ENCODE assay signal across 10 cellular contexts in genomic region chr7:3461923-3462322, GRCh38.
DNase-seq lines count a peak whose midpoint lies in the region; ATAC-seq, FAIRE-seq and TF ChIP-seq lines count a peak whose summit lies in the region.
"Had no signal": no experiment of that assay in that cellular context is flagged by ENCODE, and none has a peak within 500 bp of the region (broad histone marks: within the 10 kb centered on the region; RNA-seq: fewer than 3 reads in every experiment).

No MANE protein-coding gene starts in this region.

- no peak overlapping the region for H3K4me3 ChIP-seq in effector memory CD4-positive, alpha-beta T cell (ENCODE audit: insufficient read depth, low read depth, low read length, poor library complexity, severe bottlenecking)

- DNase-seq in activated T-cell treated with anti-CD3 and anti-CD28 coated beads for 1 hour (ENCODE audit: low read depth) (peak; percentile 30), GM12892 (ENCODE audit: insufficient read length) (no peak), SW480 (ENCODE audit: low spot score) (no peak)
- DNase-seq in effector memory CD4-positive, alpha-beta T cell, result peak; percentile 11 to 46 (median 40)
- DNase-seq in stimulated activated CD8-positive, alpha-beta memory T cell treated with anti-CD3 and anti-CD28 coated beads, Interleukin-15, amount 100 ng/mL, for 48 hours (ENCODE audit: low read depth in 2 of 2), result peak; percentile 44 to 51
- DNase-seq in NK-92 treated with Interleukin-12 subunit alpha and Interleukin-12 subunit beta, amount 100 ng/mL, for 24 hours (lab: John Stamatoyannopoulos, UW), result no peak
- DNase-seq: left colon, substantia nigra had no signal

- ATAC-seq in GM21717 (IDR thresholded peaks at IDR 0.05; ENCODE audit: unreplicated experiment), result no peak
- ATAC-seq: left colon had no signal

- H3K27me3 Mint-ChIP-seq in T-helper 1 cell treated with Interleukin-12 subunit alpha and Interleukin-12 subunit beta and Interleukin-4 antibody, amounts not matched to agents 30 μg/mL and 1 μg/mL, for 36 hours (ENCODE audit: low read depth), result no peaks in the 10 kb centered on the region

- no peaks in the 10 kb centered on the region for H3K36me3 ChIP-seq in effector memory CD4-positive, alpha-beta T cell (ENCODE audit: control insufficient read depth, insufficient read depth, low read length)

- H3K4me3 Mint-ChIP-seq in T-helper 1 cell treated with Interleukin-12 subunit alpha and Interleukin-12 subunit beta and Interleukin-4 antibody, amounts not matched to agents 30 μg/mL and 1 μg/mL, for 36 hours, result peak overlapping the region; percentile 57

- H3K9me3 ChIP-seq in effector memory CD4-positive, alpha-beta T cell (ENCODE audit: control insufficient read depth, low read length), result no peaks in the 10 kb centered on the region

- no peak for TF ChIP-seq POLR2A in GM12892 (IDR thresholded peaks at IDR 0.05; ENCODE audit: low read depth, low read length)

- H3K27ac Mint-ChIP-seq in T-helper 1 cell treated with Interleukin-12 subunit alpha and Interleukin-12 subunit beta and Interleukin-4 antibody, amounts not matched to agents 30 μg/mL and 1 μg/mL, for 36 hours, result peak overlapping the region; percentile 71

- H3K36me3 Mint-ChIP-seq in T-helper 1 cell treated with Interleukin-12 subunit alpha and Interleukin-12 subunit beta and Interleukin-4 antibody, amounts not matched to agents 30 μg/mL and 1 μg/mL, for 36 hours (ENCODE audit: low read depth), result peaks cover 2% of the 10 kb centered on the region

- peaks cover 15% of the 10 kb centered on the region for H3K4me1 ChIP-seq in effector memory CD4-positive, alpha-beta T cell (ENCODE audit: control insufficient read depth, insufficient read depth, low read length, poor library complexity, severe bottlenecking)

- no peak overlapping the region for H3K27ac ChIP-seq in effector memory CD4-positive, alpha-beta T cell (ENCODE audit: insufficient read depth, low read length, poor library complexity, severe bottlenecking)

- no peaks in the 10 kb centered on the region for H3K27me3 ChIP-seq in effector memory CD4-positive, alpha-beta T cell (replicated peaks; ENCODE audit: control insufficient read depth, insufficient read depth, low read length, poor library complexity, severe bottlenecking)

- no peak for FAIRE-seq in GM12892 (lab: Jason Lieb, UNC)

- H3K4me1 Mint-ChIP-seq in T-helper 1 cell treated with Interleukin-12 subunit alpha and Interleukin-12 subunit beta and Interleukin-4 antibody, amounts not matched to agents 30 μg/mL and 1 μg/mL, for 36 hours (ENCODE audit: low read depth), result peaks cover 35% of the 10 kb centered on the region

- H3K9me3 Mint-ChIP-seq in T-helper 1 cell treated with Interleukin-12 subunit alpha and Interleukin-12 subunit beta and Interleukin-4 antibody, amounts not matched to agents 30 μg/mL and 1 μg/mL, for 36 hours, result peaks cover 14% of the 10 kb centered on the region

Comparison
In these comparisons a context has a peak if more than half of its experiments do, and no peak if none do; other contexts are left out.
1. DNase-seq: peak in activated T-cell treated with anti-CD3 and anti-CD28 coated beads for 1 hour (single experiment), effector memory CD4-positive, alpha-beta T cell (3 of 3) and stimulated activated CD8-positive, alpha-beta memory T cell treated with anti-CD3 and anti-CD28 coated beads, Interleukin-15, amount 100 ng/mL, for 48 hours (2 of 2); none in NK-92 treated with Interleukin-12 subunit alpha and Interleukin-12 subunit beta, amount 100 ng/mL, for 24 hours (single experiment), GM12892 (single experiment) and SW480 (single experiment).